Comparison of ENCODE assay signal across 31 cellular contexts in the genomic region with DNA sequence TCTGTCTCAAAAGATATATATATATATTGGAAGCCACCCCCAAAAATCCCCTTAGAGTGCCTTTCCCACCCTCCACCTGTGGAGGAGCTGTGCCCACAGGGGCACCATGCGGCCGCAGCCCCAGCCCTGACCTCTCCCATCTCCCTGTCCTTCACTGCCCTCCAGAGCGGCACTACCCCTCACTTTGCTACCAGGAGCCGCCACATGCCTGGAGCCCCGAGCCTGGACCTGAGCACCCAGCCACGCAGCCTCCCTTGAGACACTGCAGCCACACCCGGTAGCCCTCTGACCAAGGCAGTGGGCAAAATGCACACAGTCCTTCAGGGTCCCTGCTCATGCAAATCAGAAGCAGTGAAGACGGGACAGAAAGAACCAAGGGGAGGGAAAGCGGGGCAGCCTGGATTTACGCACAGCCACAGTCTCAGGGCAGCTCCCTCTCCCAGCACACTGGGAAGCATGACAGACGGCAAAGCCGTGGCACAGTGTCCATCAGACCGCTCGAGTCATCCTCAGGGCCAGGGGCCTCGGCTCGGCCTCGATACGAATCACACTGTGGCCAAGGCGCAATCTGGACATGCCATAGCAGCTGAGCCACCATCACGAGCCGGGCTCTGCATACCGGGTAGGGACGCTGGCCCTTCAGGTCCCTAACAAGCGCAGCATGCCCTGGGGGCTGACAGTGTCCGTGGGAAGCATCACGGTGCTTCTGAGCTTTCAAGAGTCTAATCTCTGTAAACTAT. TPM values are rescaled to one million over a fixed set of nuclear protein-coding genes. Genes with fewer than 3 reads are reported as not detected.
DNase-seq lines count a peak whose midpoint lies in the region; ATAC-seq and TF ChIP-seq lines count a peak whose summit lies in the region.
"Had no signal": no experiment of that assay in that cellular context is flagged by ENCODE, and none has a peak within 500 bp of the region (broad histone marks: within the 10 kb centered on the region; RNA-seq: fewer than 3 reads in every experiment).

No MANE protein-coding gene starts in this region.

- peak; percentile 21 for DNase-seq in Right ventricle myocardium inferior (ENCODE audit: missing footprints)
- no peak for DNase-seq in left cardiac atrium
- DNase-seq in endodermal cell = no peak
- DNase-seq in mesenteric fat pad (ENCODE audit: low spot score) = peak; percentile 83
- DNase-seq in NCI-H1694 (lab: John Stamatoyannopoulos, UW) = no peak
- no peak for DNase-seq in NK-92 treated with Interleukin-12 subunit alpha and Interleukin-12 subunit beta, amount 100 ng/mL, for 24 hours (lab: John Stamatoyannopoulos, UW)
- no peak for DNase-seq in AML-193 (lab: John Stamatoyannopoulos, UW)
- DNase-seq in effector CD4-positive, alpha-beta T cell = no peak
- DNase-seq: activated CD4-positive, alpha-beta T cell treated with anti-CD3 and anti-CD28 coated beads, Interleukin-2, amount 10 ng/mL, durations not matched to agents 24 days and 14 days; activated T-cell treated with anti-CD3 and anti-CD28 coated beads, Interleukin-2, amount 50 U/mL, for 4 hours; cerebellar nuclear complex; DMS 273 treated with DMSO at 0.1 percent for 48 hours; esophagus squamous epithelium; foreskin keratinocyte; islet precursor cell; Kasumi-1; NCI-H1417 treated with DMSO at 0.1 percent for 48 hours; NCI-H2081 treated with DMSO at 0.1 percent for 48 hours; NCI-H2227 treated with DMSO at 0.1 percent for 48 hours; NCI-H69; PC-9; SHP77 treated with DMSO at 0.1 percent for 48 hours; small intestine; stimulated activated naive CD4-positive, alpha-beta T cell had no signal

- no peaks in the 10 kb centered on the region for H3K9me3 Mint-ChIP-seq in endodermal cell
- H3K9me3 Mint-ChIP-seq: activated CD4-positive, alpha-beta T cell treated with anti-CD3 and anti-CD28 coated beads, Interleukin-2, amount 10 ng/mL, durations not matched to agents 24 days and 14 days; activated T-cell treated with anti-CD3 and anti-CD28 coated beads, Interleukin-2, amount 50 U/mL, for 4 hours; natural killer cell treated with Interleukin-12 subunit alpha and Interleukin-12 subunit beta and Interleukin-15 and Interleukin-18, amount 100 ng/mL, for 72 hours had no signal

- H3K27me3 ChIP-seq in endodermal cell (ENCODE audit: control insufficient read depth, insufficient read depth, low read length, poor library complexity, severe bottlenecking) = no peaks in the 10 kb centered on the region
- H3K27me3 ChIP-seq: body of pancreas, esophagus squamous epithelium, foreskin keratinocyte, heart left ventricle, suprapubic skin had no signal

- ATAC-seq in Right ventricle myocardium inferior (no peak), left cardiac atrium (no peak)
- ATAC-seq: A549; activated T-cell treated with anti-CD3 and anti-CD28 coated beads, Interleukin-2, amount 50 U/mL, for 4 hours; body of pancreas; foreskin keratinocyte; heart left ventricle; mucosa of descending colon; natural killer cell treated with Interleukin-12 subunit alpha and Interleukin-12 subunit beta and Interleukin-15 and Interleukin-18, amount 100 ng/mL, for 72 hours had no signal

- peaks cover 14% of the 10 kb centered on the region for H3K36me3 Mint-ChIP-seq in endodermal cell (ENCODE audit: low read depth)
- H3K36me3 Mint-ChIP-seq: natural killer cell treated with Interleukin-12 subunit alpha and Interleukin-12 subunit beta and Interleukin-15 and Interleukin-18, amount 100 ng/mL, for 72 hours had no signal

- H3K27me3 Mint-ChIP-seq in endodermal cell (ENCODE audit: insufficient read depth) = no peaks in the 10 kb centered on the region
- H3K27me3 Mint-ChIP-seq: activated CD4-positive, alpha-beta T cell treated with anti-CD3 and anti-CD28 coated beads, Interleukin-2, amount 10 ng/mL, durations not matched to agents 24 days and 14 days; natural killer cell treated with Interleukin-12 subunit alpha and Interleukin-12 subunit beta and Interleukin-15 and Interleukin-18, amount 100 ng/mL, for 72 hours had no signal

- peak; percentile 37 for TF ChIP-seq CTCF in endodermal cell (conservative IDR thresholded peaks at IDR 0.05)

- H3K4me3 Mint-ChIP-seq in endodermal cell = no peak overlapping the region
- H3K4me3 Mint-ChIP-seq: activated CD4-positive, alpha-beta T cell treated with anti-CD3 and anti-CD28 coated beads, Interleukin-2, amount 10 ng/mL, durations not matched to agents 24 days and 14 days; activated T-cell treated with anti-CD3 and anti-CD28 coated beads, Interleukin-2, amount 50 U/mL, for 4 hours; natural killer cell treated with Interleukin-12 subunit alpha and Interleukin-12 subunit beta and Interleukin-15 and Interleukin-18, amount 100 ng/mL, for 72 hours had no signal

- H3K27ac Mint-ChIP-seq in endodermal cell = no peak overlapping the region
- H3K27ac Mint-ChIP-seq: activated CD4-positive, alpha-beta T cell treated with anti-CD3 and anti-CD28 coated beads, Interleukin-2, amount 10 ng/mL, durations not matched to agents 24 days and 14 days; natural killer cell treated with Interleukin-12 subunit alpha and Interleukin-12 subunit beta and Interleukin-15 and Interleukin-18, amount 100 ng/mL, for 72 hours had no signal

- no peak overlapping the region for H3K27ac ChIP-seq in endodermal cell (ENCODE audit: low read depth, low read length)
- H3K27ac ChIP-seq: A549, body of pancreas, esophagus squamous epithelium, foreskin keratinocyte, PC-9, suprapubic skin had no signal

- no peak overlapping the region for H3K9ac ChIP-seq in endodermal cell (ENCODE audit: extremely low read depth, low read length, poor library complexity, severe bottlenecking)

- no peaks in the 10 kb centered on the region for H3K4me1 ChIP-seq in endodermal cell (ENCODE audit: control insufficient read depth, insufficient read depth, low read length)
- H3K4me1 ChIP-seq: A549, foreskin keratinocyte had no signal

- peaks cover 4% of the 10 kb centered on the region for H3K36me3 ChIP-seq in endodermal cell (ENCODE audit: control insufficient read depth, insufficient read depth, low read length)

- intact Hi-C loops in Right ventricle myocardium inferior (cut with DNase I) (no loop called here), left cardiac atrium (cut with DNase I) (loop anchor here in 1 of 2 donors (10.0 kb wide), 1 partner anchor 76 kb away; no protein-coding TSS in a partner anchor)

- no peak overlapping the region for H3K4me3 ChIP-seq in endodermal cell (ENCODE audit: low read length)
- H3K4me3 ChIP-seq: A549, body of pancreas, esophagus squamous epithelium, heart left ventricle, lung, mucosa of descending colon, PC-9, suprapubic skin had no signal

- peaks cover 2% of the 10 kb centered on the region for H3K4me1 Mint-ChIP-seq in endodermal cell

- 96 to 97% methylated on average over 21 to 26 of the region's 26 CpGs for WGBS in endodermal cell (ENCODE audit: insufficient coverage in 1 of 2, insufficient read length in 1 of 2), 2 experiments

- H3K9me3 ChIP-seq in endodermal cell (ENCODE audit: control insufficient read depth, low read length) = no peaks in the 10 kb centered on the region
- H3K9me3 ChIP-seq: A549, body of pancreas, esophagus squamous epithelium, heart left ventricle, mucosa of descending colon, suprapubic skin had no signal

RNA-seq across cellular contexts. Expression of gene HDAC4, which starts 10.1 kb away (rescaled TPM):
- total RNA-seq in Right ventricle myocardium inferior (30.7 TPM), left cardiac atrium (10 to 100 TPM; 25.6 to 31.2 TPM), endodermal cell (10 to 100 TPM; 45.7 to 51.2 TPM), mesenteric fat pad (44.9 TPM)
- polyA plus RNA-seq in endodermal cell (2013, experiment 1 of 2) = 11.1 TPM
- 13.9 TPM for polyA plus RNA-seq in endodermal cell (2013, experiment 2 of 2)

Comparison
In these comparisons a context has a peak if more than half of its experiments do, and no peak if none do; other contexts are left out.
1. DNase-seq: peak in Right ventricle myocardium inferior (single experiment) and mesenteric fat pad (single experiment); none in left cardiac atrium (single experiment), endodermal cell (single experiment), NCI-H1694 (single experiment), NK-92 treated with Interleukin-12 subunit alpha and Interleukin-12 subunit beta, amount 100 ng/mL, for 24 hours (single experiment), AML-193 (0 of 2) and effector CD4-positive, alpha-beta T cell (single experiment).